Comparison of ENCODE assay signal across 20 cellular contexts in the genomic region with DNA sequence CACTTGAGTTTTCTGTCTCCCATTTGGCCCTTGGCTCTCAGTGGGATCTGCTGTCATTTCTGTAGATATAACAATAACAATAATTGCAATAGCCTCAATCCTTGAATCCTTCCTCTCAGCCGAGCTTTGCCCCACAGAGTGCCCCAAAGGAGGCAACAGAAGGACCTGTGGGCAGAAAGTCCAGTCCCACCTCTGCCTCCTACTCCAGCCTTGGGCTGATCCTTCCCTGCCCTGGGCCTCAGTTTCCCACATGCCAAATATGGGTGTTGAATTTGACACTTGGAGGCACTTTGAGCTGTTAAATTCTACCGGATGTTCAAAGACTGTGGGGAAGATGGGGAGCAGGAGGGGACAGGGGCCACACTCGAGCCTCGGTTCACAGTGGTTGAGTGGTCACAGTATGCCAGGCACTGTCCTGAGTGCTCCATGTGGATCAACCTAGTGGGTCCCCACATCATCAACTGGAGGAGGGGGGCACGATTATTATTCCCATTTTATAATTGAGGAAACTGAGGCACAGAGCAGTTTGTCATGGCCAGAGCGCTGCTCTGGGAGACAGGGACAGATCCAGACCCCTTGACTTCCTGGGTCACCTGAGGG.
"Had no signal": no experiment of that assay in that cellular context is flagged by ENCODE, and none has a peak within 500 bp of the region (broad histone marks: within the 10 kb centered on the region; RNA-seq: fewer than 3 reads in every experiment).

No MANE protein-coding gene starts in this region.

- ATAC-seq: activated CD4-positive, CD25-positive, alpha-beta regulatory T cell treated with anti-CD3 and anti-CD28 coated beads, Interleukin-2, amount 50 U/mL, for 24 hours; activated naive CD8-positive, alpha-beta T cell treated with anti-CD3 and anti-CD28 coated beads, Interleukin-2, amount 50 U/mL, for 24 hours; activated T-cell treated with anti-CD3 and anti-CD28 coated beads, Interleukin-2, amount 50 U/mL, for 72 hours; gastrocnemius medialis; heart left ventricle; left colon; SK-N-SH treated with all-trans-retinoic acid at 6 μM for 48 hours had no signal

- H3K27me3 ChIP-seq: gastrocnemius medialis, right atrium auricular region had no signal

- H3K27ac ChIP-seq: gastrocnemius medialis, heart left ventricle, right atrium auricular region had no signal

- H3K9me3 ChIP-seq: gastrocnemius medialis, heart left ventricle, right atrium auricular region had no signal

- H3K4me3 Mint-ChIP-seq: activated naive CD4-positive, alpha-beta T cell treated with anti-CD3 and anti-CD28 coated beads for 36 hours; activated naive CD8-positive, alpha-beta T cell treated with anti-CD3 and anti-CD28 coated beads, Interleukin-2, amount 50 U/mL, for 24 hours; activated T-cell treated with anti-CD3 and anti-CD28 coated beads, Interleukin-2, amount 50 U/mL, for 72 hours; naive B cell had no signal

- H3K4me1 Mint-ChIP-seq: activated naive CD8-positive, alpha-beta T cell treated with anti-CD3 and anti-CD28 coated beads, Interleukin-2, amount 50 U/mL, for 24 hours; naive B cell had no signal

- H3K4me1 ChIP-seq: gastrocnemius medialis, heart left ventricle, right atrium auricular region had no signal

- DNase-seq: activated naive CD4-positive, alpha-beta T cell treated with anti-CD3 and anti-CD28 coated beads for 36 hours; activated naive CD8-positive, alpha-beta T cell treated with anti-CD3 and anti-CD28 coated beads, Interleukin-2, amount 50 U/mL, for 24 hours; activated T-cell treated with anti-CD3 and anti-CD28 coated beads, Interleukin-2, amount 50 U/mL, for 72 hours; dermis blood vessel endothelial cell; gastrocnemius medialis; left colon; naive B cell; nucleus accumbens; stimulated activated CD4-positive, alpha-beta T cell treated with anti-CD3 and anti-CD28 coated beads, Interleukin-15, amount 100 ng/mL, for 24 hours; stimulated activated CD4-positive, alpha-beta T cell treated with anti-CD3 and anti-CD28 coated beads, Interleukin-4, amount 100 ng/mL, for 1 hour; stimulated activated naive CD4-positive, alpha-beta T cell; T-helper 1 cell; T1000; trophoblast cell had no signal

- H3K36me3 Mint-ChIP-seq: naive B cell had no signal

- H3K36me3 ChIP-seq: gastrocnemius medialis, heart left ventricle, right atrium auricular region had no signal

- H3K27ac Mint-ChIP-seq: activated naive CD4-positive, alpha-beta T cell treated with anti-CD3 and anti-CD28 coated beads for 36 hours; activated naive CD8-positive, alpha-beta T cell treated with anti-CD3 and anti-CD28 coated beads, Interleukin-2, amount 50 U/mL, for 24 hours; activated T-cell treated with anti-CD3 and anti-CD28 coated beads, Interleukin-2, amount 50 U/mL, for 72 hours; progenitor cell of endocrine pancreas had no signal

- H3K4me3 ChIP-seq: gastrocnemius medialis, heart left ventricle, right atrium auricular region, skin epidermis had no signal

- H3K9me3 Mint-ChIP-seq: activated naive CD4-positive, alpha-beta T cell treated with anti-CD3 and anti-CD28 coated beads for 36 hours; activated naive CD8-positive, alpha-beta T cell treated with anti-CD3 and anti-CD28 coated beads, Interleukin-2, amount 50 U/mL, for 24 hours; activated T-cell treated with anti-CD3 and anti-CD28 coated beads, Interleukin-2, amount 50 U/mL, for 72 hours had no signal
